In genomic region chr1:180042994-180043622, GRCh38 we compare ENCODE assay signal across 1 cellular context.
TF ChIP-seq lines count a peak whose summit lies in the region.

No MANE protein-coding gene starts in this region.

TF ChIP-seq in GM23338, 12 proteins besides CTCF, POLR2A, EP300 and RAD21 (continued from another document):
- TF ChIP-seq, protein P1, sequence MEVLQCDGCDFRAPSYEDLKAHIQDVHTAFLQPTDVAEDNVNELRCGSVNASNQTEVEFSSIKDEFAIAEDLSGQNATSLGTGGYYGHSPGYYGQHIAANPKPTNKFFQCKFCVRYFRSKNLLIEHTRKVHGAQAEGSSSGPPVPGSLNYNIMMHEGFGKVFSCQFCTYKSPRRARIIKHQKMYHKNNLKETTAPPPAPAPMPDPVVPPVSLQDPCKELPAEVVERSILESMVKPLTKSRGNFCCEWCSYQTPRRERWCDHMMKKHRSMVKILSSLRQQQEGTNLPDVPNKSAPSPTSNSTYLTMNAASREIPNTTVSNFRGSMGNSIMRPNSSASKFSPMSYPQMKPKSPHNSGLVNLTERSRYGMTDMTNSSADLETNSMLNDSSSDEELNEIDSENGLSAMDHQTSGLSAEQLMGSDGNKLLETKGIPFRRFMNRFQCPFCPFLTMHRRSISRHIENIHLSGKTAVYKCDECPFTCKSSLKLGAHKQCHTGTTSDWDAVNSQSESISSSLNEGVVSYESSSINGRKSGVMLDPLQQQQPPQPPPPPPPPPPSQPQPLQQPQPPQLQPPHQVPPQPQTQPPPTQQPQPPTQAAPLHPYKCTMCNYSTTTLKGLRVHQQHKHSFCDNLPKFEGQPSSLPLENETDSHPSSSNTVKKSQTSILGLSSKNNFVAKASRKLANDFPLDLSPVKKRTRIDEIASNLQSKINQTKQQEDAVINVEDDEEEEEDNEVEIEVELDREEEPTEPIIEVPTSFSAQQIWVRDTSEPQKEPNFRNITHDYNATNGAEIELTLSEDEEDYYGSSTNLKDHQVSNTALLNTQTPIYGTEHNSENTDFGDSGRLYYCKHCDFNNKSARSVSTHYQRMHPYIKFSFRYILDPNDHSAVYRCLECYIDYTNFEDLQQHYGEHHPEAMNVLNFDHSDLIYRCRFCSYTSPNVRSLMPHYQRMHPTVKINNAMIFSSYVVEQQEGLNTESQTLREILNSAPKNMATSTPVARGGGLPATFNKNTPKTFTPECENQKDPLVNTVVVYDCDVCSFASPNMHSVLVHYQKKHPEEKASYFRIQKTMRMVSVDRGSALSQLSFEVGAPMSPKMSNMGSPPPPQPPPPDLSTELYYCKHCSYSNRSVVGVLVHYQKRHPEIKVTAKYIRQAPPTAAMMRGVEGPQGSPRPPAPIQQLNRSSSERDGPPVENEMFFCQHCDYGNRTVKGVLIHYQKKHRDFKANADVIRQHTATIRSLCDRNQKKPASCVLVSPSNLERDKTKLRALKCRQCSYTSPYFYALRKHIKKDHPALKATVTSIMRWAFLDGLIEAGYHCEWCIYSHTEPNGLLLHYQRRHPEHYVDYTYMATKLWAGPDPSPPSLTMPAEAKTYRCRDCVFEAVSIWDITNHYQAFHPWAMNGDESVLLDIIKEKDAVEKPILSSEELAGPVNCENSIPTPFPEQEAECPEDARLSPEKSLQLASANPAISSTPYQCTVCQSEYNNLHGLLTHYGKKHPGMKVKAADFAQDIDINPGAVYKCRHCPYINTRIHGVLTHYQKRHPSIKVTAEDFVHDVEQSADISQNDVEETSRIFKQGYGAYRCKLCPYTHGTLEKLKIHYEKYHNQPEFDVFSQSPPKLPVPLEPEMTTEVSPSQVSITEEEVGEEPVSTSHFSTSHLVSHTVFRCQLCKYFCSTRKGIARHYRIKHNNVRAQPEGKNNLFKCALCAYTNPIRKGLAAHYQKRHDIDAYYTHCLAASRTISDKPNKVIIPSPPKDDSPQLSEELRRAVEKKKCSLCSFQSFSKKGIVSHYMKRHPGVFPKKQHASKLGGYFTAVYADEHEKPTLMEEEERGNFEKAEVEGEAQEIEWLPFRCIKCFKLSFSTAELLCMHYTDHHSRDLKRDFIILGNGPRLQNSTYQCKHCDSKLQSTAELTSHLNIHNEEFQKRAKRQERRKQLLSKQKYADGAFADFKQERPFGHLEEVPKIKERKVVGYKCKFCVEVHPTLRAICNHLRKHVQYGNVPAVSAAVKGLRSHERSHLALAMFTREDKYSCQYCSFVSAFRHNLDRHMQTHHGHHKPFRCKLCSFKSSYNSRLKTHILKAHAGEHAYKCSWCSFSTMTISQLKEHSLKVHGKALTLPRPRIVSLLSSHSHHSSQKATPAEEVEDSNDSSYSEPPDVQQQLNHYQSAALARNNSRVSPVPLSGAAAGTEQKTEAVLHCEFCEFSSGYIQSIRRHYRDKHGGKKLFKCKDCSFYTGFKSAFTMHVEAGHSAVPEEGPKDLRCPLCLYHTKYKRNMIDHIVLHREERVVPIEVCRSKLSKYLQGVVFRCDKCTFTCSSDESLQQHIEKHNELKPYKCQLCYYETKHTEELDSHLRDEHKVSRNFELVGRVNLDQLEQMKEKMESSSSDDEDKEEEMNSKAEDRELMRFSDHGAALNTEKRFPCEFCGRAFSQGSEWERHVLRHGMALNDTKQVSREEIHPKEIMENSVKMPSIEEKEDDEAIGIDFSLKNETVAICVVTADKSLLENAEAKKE (CRISPR knock-in tag; IDR thresholded peaks at IDR 0.05), result no peak
- no peak for TF ChIP-seq EZH2 (IDR thresholded peaks at IDR 0.05; ENCODE audit: low read depth, unreplicated experiment)
- TF ChIP-seq, protein P2, sequence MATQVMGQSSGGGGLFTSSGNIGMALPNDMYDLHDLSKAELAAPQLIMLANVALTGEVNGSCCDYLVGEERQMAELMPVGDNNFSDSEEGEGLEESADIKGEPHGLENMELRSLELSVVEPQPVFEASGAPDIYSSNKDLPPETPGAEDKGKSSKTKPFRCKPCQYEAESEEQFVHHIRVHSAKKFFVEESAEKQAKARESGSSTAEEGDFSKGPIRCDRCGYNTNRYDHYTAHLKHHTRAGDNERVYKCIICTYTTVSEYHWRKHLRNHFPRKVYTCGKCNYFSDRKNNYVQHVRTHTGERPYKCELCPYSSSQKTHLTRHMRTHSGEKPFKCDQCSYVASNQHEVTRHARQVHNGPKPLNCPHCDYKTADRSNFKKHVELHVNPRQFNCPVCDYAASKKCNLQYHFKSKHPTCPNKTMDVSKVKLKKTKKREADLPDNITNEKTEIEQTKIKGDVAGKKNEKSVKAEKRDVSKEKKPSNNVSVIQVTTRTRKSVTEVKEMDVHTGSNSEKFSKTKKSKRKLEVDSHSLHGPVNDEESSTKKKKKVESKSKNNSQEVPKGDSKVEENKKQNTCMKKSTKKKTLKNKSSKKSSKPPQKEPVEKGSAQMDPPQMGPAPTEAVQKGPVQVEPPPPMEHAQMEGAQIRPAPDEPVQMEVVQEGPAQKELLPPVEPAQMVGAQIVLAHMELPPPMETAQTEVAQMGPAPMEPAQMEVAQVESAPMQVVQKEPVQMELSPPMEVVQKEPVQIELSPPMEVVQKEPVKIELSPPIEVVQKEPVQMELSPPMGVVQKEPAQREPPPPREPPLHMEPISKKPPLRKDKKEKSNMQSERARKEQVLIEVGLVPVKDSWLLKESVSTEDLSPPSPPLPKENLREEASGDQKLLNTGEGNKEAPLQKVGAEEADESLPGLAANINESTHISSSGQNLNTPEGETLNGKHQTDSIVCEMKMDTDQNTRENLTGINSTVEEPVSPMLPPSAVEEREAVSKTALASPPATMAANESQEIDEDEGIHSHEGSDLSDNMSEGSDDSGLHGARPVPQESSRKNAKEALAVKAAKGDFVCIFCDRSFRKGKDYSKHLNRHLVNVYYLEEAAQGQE (IDR thresholded peaks at IDR 0.05; ENCODE audit: unreplicated experiment), result no peak
